ENCODE assay signal across 15 cellular contexts in genomic region chr5:112681481-112681908, GRCh38.
DNase-seq lines count a peak whose midpoint lies in the region; ATAC-seq and FAIRE-seq lines count a peak whose summit lies in the region.
"Had no signal": no experiment of that assay in that cellular context is flagged by ENCODE, and none has a peak within 500 bp of the region (broad histone marks: within the 10 kb centered on the region; RNA-seq: fewer than 3 reads in every experiment).

No MANE protein-coding gene starts in this region.

- DNase-seq in kidney glomerular epithelial cell (lab: John Stamatoyannopoulos, UW) = no peak
- no peak for DNase-seq in nucleus accumbens (lab: John Stamatoyannopoulos, UW)
- DNase-seq in activated gamma-delta T cell treated with Interleukin-2 at 50 U/mL for 16 hours = no peak
- no peak for DNase-seq in SW480 (ENCODE audit: low spot score)
- DNase-seq: activated CD8-positive, alpha-beta memory T cell treated with anti-CD3 and anti-CD28 coated beads, Interleukin-2, amount 10 ng/mL, durations not matched to agents 7 days and 5 days; amniotic stem cell; COR-L47; glutamatergic neuron; IMR-90; left ventricle myocardium superior; stimulated activated naive CD4-positive, alpha-beta T cell had no signal

- ATAC-seq in GM18868 (IDR thresholded peaks at IDR 0.05; ENCODE audit: unreplicated experiment) = peak; percentile 72
- peak; percentile 69 for ATAC-seq in GM21717 (IDR thresholded peaks at IDR 0.05; ENCODE audit: unreplicated experiment)
- ATAC-seq in HG03558 (IDR thresholded peaks at IDR 0.05; ENCODE audit: extremely low read depth, unreplicated experiment) = peak; percentile 55
- ATAC-seq: activated CD8-positive, alpha-beta memory T cell treated with anti-CD3 and anti-CD28 coated beads, Interleukin-2, amount 10 ng/mL, durations not matched to agents 7 days and 5 days; left ventricle myocardium superior had no signal

- peak; percentile 47 for FAIRE-seq in islet of Langerhans (lab: Jason Lieb, UNC)
